In genomic region chr6:61869632-61870400, GRCh38 we compare ENCODE assay signal across 21 cellular contexts.
DNase-seq lines count a peak whose midpoint lies in the region; ATAC-seq and TF ChIP-seq lines count a peak whose summit lies in the region.
"Had no signal": no experiment of that assay in that cellular context is flagged by ENCODE, and none has a peak within 500 bp of the region (broad histone marks: within the 10 kb centered on the region; RNA-seq: fewer than 3 reads in every experiment).

No MANE protein-coding gene starts in this region.

- TF ChIP-seq POLR2A in sigmoid colon (IDR thresholded peaks at IDR 0.05): no peak

- 92 to 93% methylated on average over 15 of the region's 15 CpGs for WGBS in sigmoid colon, 2 donors

- no peak overlapping the region for H3K4me3 Mint-ChIP-seq in T-helper 2 cell treated with Interferon-gamma antibody and Interleukin-4, amounts not matched to agents 5 μg/mL and 100 μg/mL, for 36 hours
- H3K4me3 Mint-ChIP-seq: B cell; CD4-positive, alpha-beta T cell; CD8-positive, alpha-beta T cell had no signal

- H3K27me3 Mint-ChIP-seq in T-helper 2 cell treated with Interferon-gamma antibody and Interleukin-4, amounts not matched to agents 5 μg/mL and 100 μg/mL, for 36 hours (ENCODE audit: low read depth): no peaks in the 10 kb centered on the region
- H3K27me3 Mint-ChIP-seq: B cell; CD4-positive, alpha-beta T cell had no signal

- no peaks in the 10 kb centered on the region for H3K36me3 Mint-ChIP-seq in T-helper 2 cell treated with Interferon-gamma antibody and Interleukin-4, amounts not matched to agents 5 μg/mL and 100 μg/mL, for 36 hours (ENCODE audit: low read depth)
- H3K36me3 Mint-ChIP-seq: CD8-positive, alpha-beta T cell had no signal

- peak; percentile 3 for DNase-seq in Right ventricle myocardium inferior (ENCODE audit: missing footprints)
- no peak for DNase-seq in right atrium auricular region (ENCODE audit: low spot score)
- DNase-seq in dorsolateral prefrontal cortex: peak in 4 of 10 donors; percentile 12 to 53 (median 42)
- DNase-seq in sigmoid colon: peak; percentile 45
- no peak for DNase-seq in GM13977 (ENCODE audit: low spot score)
- no peak for DNase-seq in midbrain (lab: John Stamatoyannopoulos, UW)
- DNase-seq in T-helper 2 cell treated with Interferon-gamma antibody and Interleukin-4, amounts not matched to agents 5 μg/mL and 100 μg/mL, for 36 hours (ENCODE audit: low spot score): no peak
- DNase-seq: AML-193; Caco-2; Calu3; CD4-positive, alpha-beta T cell; CD8-positive, alpha-beta T cell; DMS79 treated with DMSO at 0.1 percent for 48 hours; GF-D8 had no signal

- no peak for ATAC-seq in Right ventricle myocardium inferior
- ATAC-seq: A549; CD8-positive, alpha-beta T cell; GM12878 had no signal

- H3K4me3 ChIP-seq in right atrium auricular region: no peak overlapping the region
- peak overlapping the region in 3 of 59 donors; percentile 0 to 5 (median 5) for H3K4me3 ChIP-seq in dorsolateral prefrontal cortex
- no peak overlapping the region for H3K4me3 ChIP-seq in sigmoid colon
- H3K4me3 ChIP-seq: A549; BLaER1 treated with 17β-estradiol and CSF1 and Interleukin-3, amounts not matched to agents 10 nM and 100 nM; GM12878 had no signal

- H3K27ac ChIP-seq in right atrium auricular region (no peak overlapping the region), dorsolateral prefrontal cortex (peak overlapping the region in 45 of 59 donors; percentile 14 to 90 (median 57)), sigmoid colon (no peak overlapping the region), temporal lobe (ENCODE audit: low read depth, low read length) (peak overlapping the region; percentile 50)
- H3K27ac ChIP-seq: 22Rv1; A549; BLaER1 treated with 17β-estradiol and CSF1 and Interleukin-3, amounts not matched to agents 10 nM and 100 nM; C4-2B had no signal

- no peak for TF ChIP-seq EP300 in sigmoid colon (IDR thresholded peaks at IDR 0.05)

- peaks cover 51% of the 10 kb centered on the region for H3K9me3 Mint-ChIP-seq in T-helper 2 cell treated with Interferon-gamma antibody and Interleukin-4, amounts not matched to agents 5 μg/mL and 100 μg/mL, for 36 hours

- H3K4me1 Mint-ChIP-seq in T-helper 2 cell treated with Interferon-gamma antibody and Interleukin-4, amounts not matched to agents 5 μg/mL and 100 μg/mL, for 36 hours (ENCODE audit: low read depth): no peaks in the 10 kb centered on the region
- H3K4me1 Mint-ChIP-seq: B cell had no signal

- TF ChIP-seq CTCF in right atrium auricular region (IDR thresholded peaks at IDR 0.05) (no peak), dorsolateral prefrontal cortex (IDR thresholded peaks at IDR 0.05 in 54 of 56, conservative IDR thresholded peaks at IDR 0.05 in 2 of 56; ENCODE audit: low read depth in 1 of 56, partially characterized antibody in 56 of 56) (no peak), sigmoid colon (IDR thresholded peaks at IDR 0.05) (no peak), GM13977 (IDR thresholded peaks at IDR 0.05; ENCODE audit: extremely low read depth, insufficient read depth, missing control alignments) (no peak)

- intact Hi-C loops in Right ventricle myocardium inferior (cut with DNase I) (no loop called here), dorsolateral prefrontal cortex (cut with DNase I) (no loop called here), sigmoid colon (cut with DNase I) (no loop called here)

- in situ Hi-C loops in GM13977 (cut with MboI; ENCODE audit: low pct_unique_long_range_greater_than_20kb, low sequenced_read_pairs, unreplicated experiment): no loop called here

- H3K36me3 ChIP-seq in right atrium auricular region (no peaks in the 10 kb centered on the region), sigmoid colon (no peaks in the 10 kb centered on the region)
- H3K36me3 ChIP-seq: BLaER1 treated with 17β-estradiol and CSF1 and Interleukin-3, amounts not matched to agents 10 nM and 100 nM had no signal

- H3K27ac Mint-ChIP-seq in T-helper 2 cell treated with Interferon-gamma antibody and Interleukin-4, amounts not matched to agents 5 μg/mL and 100 μg/mL, for 36 hours: no peak overlapping the region
- H3K27ac Mint-ChIP-seq: B cell; CD4-positive, alpha-beta T cell; CD8-positive, alpha-beta T cell had no signal

- H3K27me3 ChIP-seq in right atrium auricular region (no peaks in the 10 kb centered on the region), dorsolateral prefrontal cortex (no peaks in the 10 kb centered on the region), sigmoid colon (no peaks in the 10 kb centered on the region)
- H3K27me3 ChIP-seq: BLaER1 treated with 17β-estradiol and CSF1 and Interleukin-3, amounts not matched to agents 10 nM and 100 nM had no signal

- no peaks in the 10 kb centered on the region for H3K4me1 ChIP-seq in right atrium auricular region
- H3K4me1 ChIP-seq in sigmoid colon: no peaks in the 10 kb centered on the region
- H3K4me1 ChIP-seq: A549; BLaER1 treated with 17β-estradiol and CSF1 and Interleukin-3, amounts not matched to agents 10 nM and 100 nM; Caco-2 had no signal

- peaks cover 0 to 3% of the 10 kb centered on the region in 2 donors for H3K9me3 ChIP-seq in right atrium auricular region
- no peaks in the 10 kb centered on the region for H3K9me3 ChIP-seq in sigmoid colon
- H3K9me3 ChIP-seq: A549, Caco-2 had no signal

Comparison
In these comparisons a context has a peak if more than half of its experiments do, and no peak if none do; other contexts are left out.
1. DNase-seq: peak in Right ventricle myocardium inferior (single experiment) and sigmoid colon (single experiment); none in right atrium auricular region (single experiment), GM13977 (single experiment), midbrain (single experiment) and T-helper 2 cell treated with Interferon-gamma antibody and Interleukin-4, amounts not matched to agents 5 μg/mL and 100 μg/mL, for 36 hours (single experiment).
2. H3K27ac ChIP-seq: peak in dorsolateral prefrontal cortex (45 of 59) and temporal lobe (single experiment); none in right atrium auricular region (0 of 2) and sigmoid colon (0 of 4).